In the genomic region with DNA sequence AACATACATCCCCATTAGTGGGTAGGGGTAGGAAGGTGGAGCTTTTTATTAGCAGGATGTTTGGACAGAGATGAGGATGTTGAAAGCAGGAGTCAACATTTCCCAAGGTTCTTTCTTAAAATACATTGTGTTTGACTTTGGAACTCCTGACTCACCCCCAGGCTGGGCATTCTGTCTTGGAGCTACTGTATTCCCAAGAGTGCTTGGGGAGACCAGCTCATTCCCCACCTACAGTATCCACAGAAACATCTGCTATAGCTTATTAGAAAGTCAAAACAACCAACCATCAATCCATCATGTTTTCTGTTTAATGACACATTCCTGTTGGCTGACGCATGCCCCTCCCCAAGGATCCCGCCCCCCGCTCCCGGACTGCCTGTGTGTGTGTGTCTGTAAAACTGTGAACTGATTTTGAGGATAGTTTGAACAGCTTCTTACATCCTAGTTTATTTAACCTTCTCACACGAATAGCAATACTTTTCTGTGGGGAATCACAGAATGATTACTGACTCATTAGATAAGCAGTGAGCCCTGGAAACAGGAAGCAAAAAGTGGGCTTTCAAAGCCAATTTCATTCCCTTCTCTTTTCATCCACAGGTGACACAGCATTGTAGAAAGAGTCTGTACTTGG, we compare ENCODE assay signal across 10 cellular contexts.
DNase-seq lines count a peak whose midpoint lies in the region; TF ChIP-seq lines count a peak whose summit lies in the region.
"Had no signal": no experiment of that assay in that cellular context is flagged by ENCODE, and none has a peak within 500 bp of the region (broad histone marks: within the 10 kb centered on the region; RNA-seq: fewer than 3 reads in every experiment).

No MANE protein-coding gene starts in this region.

- H3K27ac ChIP-seq in epithelial cell of prostate (peak overlapping the region; percentile 72), osteoblast (ENCODE audit: low read depth, low read length) (peak overlapping the region; percentile 93), neural progenitor cell (no peak overlapping the region)

- POLR2A ChIA-PET in Caco-2 (lab: Charles Lee) = interaction anchor here (0.6 to 2.5 kb wide), 4 partner anchors 15 to 40 kb away, joined by 3 to 23 read pairs (median 4); no protein-coding TSS in a partner anchor

- H3K36me3 Mint-ChIP-seq in Caco-2 (ENCODE audit: insufficient read depth, unreplicated experiment) (peaks cover 14% of the 10 kb centered on the region), neural progenitor cell (no peaks in the 10 kb centered on the region)

- no peak overlapping the region for H3K4me3 ChIP-seq in Caco-2 (ENCODE audit: low read depth, low read length)
- no peak overlapping the region for H3K4me3 ChIP-seq in osteoblast (ENCODE audit: insufficient read depth, low read length)
- H3K4me3 ChIP-seq in neural progenitor cell = no peak overlapping the region

- H4K20me1 ChIP-seq in osteoblast (ENCODE audit: insufficient read depth, low read length) (no peaks in the 10 kb centered on the region), neural progenitor cell (ENCODE audit: low read depth) (no peaks in the 10 kb centered on the region)

- H3K27me3 Mint-ChIP-seq in Caco-2 (ENCODE audit: insufficient read depth, unreplicated experiment) (no peaks in the 10 kb centered on the region), neural progenitor cell (ENCODE audit: insufficient read depth, low read depth) (no peaks in the 10 kb centered on the region)

- H3K36me3 ChIP-seq in Caco-2 (ENCODE audit: control insufficient read depth, insufficient read depth, low read length) = no peaks in the 10 kb centered on the region
- no peaks in the 10 kb centered on the region for H3K36me3 ChIP-seq in osteoblast (ENCODE audit: insufficient read depth, low read length)
- no peaks in the 10 kb centered on the region for H3K36me3 ChIP-seq in neural progenitor cell

- no peaks in the 10 kb centered on the region for H3K9me3 ChIP-seq in Caco-2
- no peaks in the 10 kb centered on the region for H3K9me3 ChIP-seq in osteoblast (ENCODE audit: low read depth, low read length)
- H3K9me3 ChIP-seq in neural progenitor cell (ENCODE audit: low read depth) = no peaks in the 10 kb centered on the region

- CTCF ChIA-PET in Caco-2 (lab: Charles Lee) = interaction anchor here (0.7 to 3.0 kb wide), 15 partner anchors 8 to 410 kb away, joined by 3 to 16 read pairs (median 5); no protein-coding TSS in a partner anchor

- H3K79me2 ChIP-seq in osteoblast (ENCODE audit: insufficient read depth, low read length) (no peaks in the 10 kb centered on the region), neural progenitor cell (ENCODE audit: low read depth) (no peaks in the 10 kb centered on the region)

- H3K9ac ChIP-seq in neural progenitor cell = no peak overlapping the region

- peaks cover 57% of the 10 kb centered on the region for H3K4me1 Mint-ChIP-seq in Caco-2 (ENCODE audit: low read depth, unreplicated experiment)
- H3K4me1 Mint-ChIP-seq in neural progenitor cell = no peaks in the 10 kb centered on the region

- intact Hi-C loops in Caco-2 (cut with micrococcal nuclease; ENCODE audit: unreplicated experiment) = loop anchor here (1.0 kb wide), 8 partner anchors 8 to 328 kb away; no protein-coding TSS in a partner anchor

- H3K9me3 Mint-ChIP-seq in Caco-2 (ENCODE audit: unreplicated experiment) (no peaks in the 10 kb centered on the region), neural progenitor cell (no peaks in the 10 kb centered on the region)

- peaks cover 54% of the 10 kb centered on the region for H3K4me1 ChIP-seq in Caco-2
- H3K4me1 ChIP-seq in osteoblast (ENCODE audit: insufficient read depth, low read length) = peaks cover 19% of the 10 kb centered on the region
- H3K4me1 ChIP-seq in neural progenitor cell = no peaks in the 10 kb centered on the region

- H3K4me3 Mint-ChIP-seq in Caco-2 (ENCODE audit: unreplicated experiment) (peak overlapping the region; percentile 1), neural progenitor cell (no peak overlapping the region)

- peak; percentile 90 to 93 for DNase-seq in Caco-2
- peak; percentile 91 to 95 for DNase-seq in NCI-H526 (lab: John Stamatoyannopoulos, UW)
- DNase-seq in epithelial cell of prostate (ENCODE audit: low read depth, low spot score) = no peak
- peak; percentile 91 for DNase-seq in osteoblast (ENCODE audit: insufficient read length, low spot score, missing footprints)
- no peak for DNase-seq in effector CD4-positive, alpha-beta T cell
- DNase-seq in neural progenitor cell (ENCODE audit: low spot score) = no peak
- no peak for DNase-seq in SKM-1 (lab: John Stamatoyannopoulos, UW; ENCODE audit: unreplicated experiment)
- DNase-seq in SHP77 treated with DMSO at 0.1 percent for 48 hours (lab: John Stamatoyannopoulos, UW) = no peak
- DNase-seq: GDM1, SHP77 had no signal

- H3K27me3 ChIP-seq in Caco-2 (replicated peaks; ENCODE audit: control insufficient read depth, insufficient read depth, low read length) = no peaks in the 10 kb centered on the region
- H3K27me3 ChIP-seq in osteoblast (ENCODE audit: insufficient read depth, low read length) = no peaks in the 10 kb centered on the region
- H3K27me3 ChIP-seq in neural progenitor cell = no peaks in the 10 kb centered on the region

- H2AFZ ChIP-seq in osteoblast (ENCODE audit: low read length) (no peak overlapping the region), neural progenitor cell (replicated peaks) (no peak overlapping the region)

- TF ChIP-seq CTCF in Caco-2 (IDR thresholded peaks at IDR 0.05; ENCODE audit: insufficient read depth in 1 of 2, low read depth in 1 of 2, low read length in 1 of 2, severe bottlenecking in 1 of 2, unreplicated experiment in 1 of 2) = no peak
- no peak for TF ChIP-seq CTCF in osteoblast (IDR thresholded peaks at IDR 0.05; ENCODE audit: extremely low read depth, low read depth, low read length)
- TF ChIP-seq CTCF in neural progenitor cell (IDR thresholded peaks at IDR 0.05) = no peak

- H3K4me2 ChIP-seq in osteoblast (ENCODE audit: insufficient read depth, low read length) = peak overlapping the region; percentile 62
- no peak overlapping the region for H3K4me2 ChIP-seq in neural progenitor cell

- no TSS peak for BruUV-seq in Caco-2 (replicated peaks; lab: Mats Ljungman, UMichigan)

- peak overlapping the region; percentile 77 for H3K27ac Mint-ChIP-seq in Caco-2 (ENCODE audit: unreplicated experiment)
- no peak overlapping the region for H3K27ac Mint-ChIP-seq in neural progenitor cell

- no peaks in the 10 kb centered on the region for H3F3A ChIP-seq in neural progenitor cell (ENCODE audit: low read depth)

Comparison
In these comparisons a context has a peak if more than half of its experiments do, and no peak if none do; other contexts are left out.
1. DNase-seq: peak in Caco-2 (2 of 2), NCI-H526 (2 of 2) and osteoblast (single experiment); none in epithelial cell of prostate (single experiment), effector CD4-positive, alpha-beta T cell (single experiment), neural progenitor cell (single experiment), SKM-1 (single experiment) and SHP77 treated with DMSO at 0.1 percent for 48 hours (single experiment).